Comparison of ENCODE assay signal across 8 cellular contexts in the genomic region with DNA sequence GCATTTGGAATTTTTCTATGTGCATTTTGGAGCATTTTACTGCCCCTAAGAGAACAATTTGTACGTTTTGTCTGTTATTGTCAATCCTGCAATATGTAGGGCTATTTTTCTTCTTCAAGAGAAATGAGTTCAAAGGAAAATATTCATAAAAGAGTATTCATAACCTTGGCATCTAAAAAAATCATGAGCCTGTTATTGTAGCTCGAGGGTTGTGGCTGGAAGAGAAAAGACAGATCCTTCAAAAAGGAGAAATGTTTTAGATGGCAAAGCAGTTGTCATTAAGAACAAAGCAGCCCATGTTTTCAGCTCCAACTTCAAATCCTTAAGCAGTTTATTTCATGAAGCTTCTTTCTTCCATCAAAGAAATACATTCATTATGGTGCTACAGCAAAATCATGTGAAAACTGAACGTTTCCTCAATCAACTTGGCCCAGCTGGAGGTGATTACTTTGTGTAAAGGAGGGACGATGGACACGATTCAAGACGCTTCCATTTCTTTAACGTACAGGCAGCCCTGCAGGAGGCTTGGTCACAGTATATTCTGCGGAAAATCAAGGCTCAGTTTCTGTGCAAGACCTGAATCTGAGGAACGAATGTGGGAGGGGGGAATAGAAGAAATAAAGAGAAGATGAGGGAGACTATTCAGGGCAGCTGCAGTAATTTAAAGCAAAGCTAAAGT. TPM values are rescaled to one million over a fixed set of nuclear protein-coding genes. Genes with fewer than 3 reads are reported as not detected.
A peak's percentile ranks its signal among the peaks of the same experiment; 100 is the strongest.
DNase-seq lines count a peak whose midpoint lies in the region; ATAC-seq and TF ChIP-seq lines count a peak whose summit lies in the region.

No MANE protein-coding gene starts in this region.

- no peak overlapping the region for H3K27ac ChIP-seq in CD8-positive, alpha-beta memory T cell (ENCODE audit: low read depth, low read length)
- H3K27ac ChIP-seq in epithelial cell of prostate (peak overlapping the region; percentile 65), stomach (no peak overlapping the region)

- peaks cover 20 to 52% of the 10 kb centered on the region in 2 donors for H3K27me3 Mint-ChIP-seq in CD8-positive, alpha-beta memory T cell

- no peak for TF ChIP-seq EP300 in stomach (IDR thresholded peaks at IDR 0.05)

- H3K36me3 ChIP-seq in CD8-positive, alpha-beta memory T cell (ENCODE audit: insufficient read depth, low read length) = no peaks in the 10 kb centered on the region
- no peaks in the 10 kb centered on the region for H3K36me3 ChIP-seq in stomach

- WGBS in stomach, 5 donors = 61 to 75% (median 73%) methylated on average over 9 of the region's 9 CpGs

- ATAC-seq in GM21360 (IDR thresholded peaks at IDR 0.05; ENCODE audit: unreplicated experiment) (peak; percentile 18), HG03354 (IDR thresholded peaks at IDR 0.05; ENCODE audit: poor library complexity, severe bottlenecking, unreplicated experiment) (peak; percentile 39), Right ventricle myocardium inferior (no peak)

- no peak overlapping the region for H3K4me3 ChIP-seq in CD8-positive, alpha-beta memory T cell (ENCODE audit: low read length)
- no peak overlapping the region for H3K4me3 ChIP-seq in stomach

- no peak for TF ChIP-seq CTCF in stomach (IDR thresholded peaks at IDR 0.05)

- peak overlapping the region in 6 of 7 donors; percentile 22 to 57 (median 50) for H3K4me3 Mint-ChIP-seq in CD8-positive, alpha-beta memory T cell

- peaks cover 27% of the 10 kb centered on the region for H3K27me3 ChIP-seq in CD8-positive, alpha-beta memory T cell (ENCODE audit: insufficient read depth, low read length, poor library complexity, severe bottlenecking)
- no peaks in the 10 kb centered on the region for H3K27me3 ChIP-seq in stomach

- intact Hi-C loops in stomach (cut with DNase I; ENCODE audit: low total_unique reads) (no loop called here), Right ventricle myocardium inferior (cut with DNase I) (no loop called here)

- H3K9me3 ChIP-seq in CD8-positive, alpha-beta memory T cell (ENCODE audit: low read length) = no peaks in the 10 kb centered on the region
- no peaks in the 10 kb centered on the region for H3K9me3 ChIP-seq in stomach

- no peak for DNase-seq in CD8-positive, alpha-beta memory T cell
- DNase-seq in epithelial cell of prostate (ENCODE audit: low read depth, low spot score) = no peak
- no peak for DNase-seq in effector CD4-positive, alpha-beta T cell
- no peak for DNase-seq in 8988T
- no peak for DNase-seq in stomach
- DNase-seq in Right ventricle myocardium inferior (ENCODE audit: missing footprints) = no peak

- H3K36me3 Mint-ChIP-seq in CD8-positive, alpha-beta memory T cell = no peaks in the 10 kb centered on the region

- no peak for TF ChIP-seq POLR2A in stomach (IDR thresholded peaks at IDR 0.05)

- peaks cover 16% of the 10 kb centered on the region for H3K4me1 ChIP-seq in CD8-positive, alpha-beta memory T cell (ENCODE audit: insufficient read depth, low read length)
- no peaks in the 10 kb centered on the region for H3K4me1 ChIP-seq in stomach

- H3K27ac Mint-ChIP-seq in CD8-positive, alpha-beta memory T cell = peak overlapping the region in 3 of 8 donors; percentile 1 to 27 (median 23)

- H3K4me1 Mint-ChIP-seq in CD8-positive, alpha-beta memory T cell = peaks cover 14 to 18% (median 16%) of the 10 kb centered on the region in 3 donors

- CTCF ChIA-PET in CD8-positive, alpha-beta memory T cell (lab: Charles Lee) = interaction anchor here (1.0 to 1.9 kb wide), 3 partner anchors 9 to 515 kb away, joined by 3 to 5 read pairs (median 4); no protein-coding TSS in a partner anchor

- POLR2A ChIA-PET in CD8-positive, alpha-beta memory T cell (lab: Charles Lee) = interaction anchor here (0.5 to 1.3 kb wide), 2 partner anchors 14 to 984 kb away, joined by 3 to 4 read pairs; no protein-coding TSS in a partner anchor

- no peaks in the 10 kb centered on the region for H3K9me3 Mint-ChIP-seq in CD8-positive, alpha-beta memory T cell

RNA-seq across cellular contexts. Expression of gene QPCT, which starts 31.4 kb away (rescaled TPM):
- 1 to 10 TPM; 3.9 to 4.2 TPM for total RNA-seq in CD8-positive, alpha-beta memory T cell
- 0.26 TPM for polyA plus RNA-seq in CD8-positive, alpha-beta memory T cell
- total RNA-seq in stomach (10 to 100 TPM in 2 of 5 donors, 1 to 10 TPM in 2, not detected in 1; 1.3 to 26.6 (median 8.6) TPM), Right ventricle myocardium inferior (1.7 TPM)
- 1 to 10 TPM; 1.6 to 4.4 (median 3.7) TPM for polyA plus RNA-seq in stomach

RNA-seq across cellular contexts. Expression of gene PRKD3, which starts 51.2 kb away (rescaled TPM):
- total RNA-seq in CD8-positive, alpha-beta memory T cell = 10 to 100 TPM; 38.3 to 38.4 TPM
- 22.9 TPM for polyA plus RNA-seq in CD8-positive, alpha-beta memory T cell
- total RNA-seq in stomach (10 to 100 TPM in 4 of 5 donors, 1 to 10 TPM in 1; 7.0 to 86.5 (median 15.2) TPM), Right ventricle myocardium inferior (12.6 TPM)
- polyA plus RNA-seq in stomach = 10 to 100 TPM in 1 of 3 donors, 1 to 10 TPM in 2; 4.2 to 14.7 (median 9.5) TPM
